8 cellular contexts compared by ENCODE assay signal in genomic region chr13:52348983-52349780, GRCh38. TPM values are rescaled to one million over a fixed set of nuclear protein-coding genes. Genes with fewer than 3 reads are reported as not detected.
DNase-seq lines count a peak whose midpoint lies in the region; ATAC-seq, FAIRE-seq and TF ChIP-seq lines count a peak whose summit lies in the region.
"Had no signal": no experiment of that assay in that cellular context is flagged by ENCODE, and none has a peak within 500 bp of the region (broad histone marks: within the 10 kb centered on the region; RNA-seq: fewer than 3 reads in every experiment).

No MANE protein-coding gene starts in this region.

- H3K4me1 ChIP-seq in astrocyte (ENCODE audit: insufficient read depth, low read length) = peaks cover 20% of the 10 kb centered on the region

- H3K9me3 ChIP-seq in astrocyte (ENCODE audit: insufficient read depth, low read depth, low read length) = no peaks in the 10 kb centered on the region

- ATAC-seq in omental fat pad (ENCODE audit: low FRiP score) (peak; percentile 70), GM18873 (IDR thresholded peaks at IDR 0.05; ENCODE audit: low FRiP score, unreplicated experiment) (no peak), HG03196 (IDR thresholded peaks at IDR 0.05; ENCODE audit: unreplicated experiment) (no peak)

- H3K4me3 Mint-ChIP-seq in HFFc6 (peak overlapping the region; percentile 47; the same call in 1 of the 2 replicates), astrocyte (ENCODE audit: unreplicated experiment) (no peak overlapping the region)

- peak overlapping the region; percentile 88 for H3K27ac Mint-ChIP-seq in HFFc6
- peak overlapping the region; percentile 92 for H3K27ac Mint-ChIP-seq in astrocyte (ENCODE audit: unreplicated experiment)

- H4K20me1 ChIP-seq in astrocyte (ENCODE audit: insufficient read depth, low read length) = no peaks in the 10 kb centered on the region

- peak; percentile 69 for FAIRE-seq in astrocyte (lab: Jason Lieb, UNC)
- FAIRE-seq: colon had no signal

- no peaks in the 10 kb centered on the region for H3K79me2 ChIP-seq in astrocyte (ENCODE audit: insufficient read depth, low read length)

- peak overlapping the region; percentile 38 for H3K9ac ChIP-seq in astrocyte (ENCODE audit: low read length)

- H3K4me3 ChIP-seq in astrocyte (ENCODE audit: insufficient read depth, low read depth, low read length) = no peak overlapping the region

- H3K27me3 Mint-ChIP-seq in HFFc6 (ENCODE audit: insufficient read depth) = no peaks in the 10 kb centered on the region; the same call in 1 of the 2 replicates
- H3K27me3 Mint-ChIP-seq in astrocyte (ENCODE audit: low read depth, unreplicated experiment) = no peaks in the 10 kb centered on the region

- H3K27ac ChIP-seq in astrocyte (ENCODE audit: low read depth, low read length) = peak overlapping the region; percentile 84

- H3K4me1 Mint-ChIP-seq in HFFc6 (ENCODE audit: low read depth) (peaks cover 85% of the 10 kb centered on the region), astrocyte (ENCODE audit: low read depth, unreplicated experiment) (peaks cover 41% of the 10 kb centered on the region)

- H3K9me3 Mint-ChIP-seq in HFFc6 (no peaks in the 10 kb centered on the region), astrocyte (ENCODE audit: unreplicated experiment) (no peaks in the 10 kb centered on the region)

- peak; percentile 82 for DNase-seq in Daoy (ENCODE audit: low read depth)
- DNase-seq in HFFc6 = peak; percentile 72
- DNase-seq in astrocyte (ENCODE audit: low read depth) = peak; percentile 90
- DNase-seq in omental fat pad (ENCODE audit: low spot score) = no peak
- no peak for DNase-seq in NOMO-1 treated with DMSO at 0.1 percent for 48 hours (lab: John Stamatoyannopoulos, UW; ENCODE audit: unreplicated experiment)

- H3K36me3 ChIP-seq in astrocyte (ENCODE audit: insufficient read depth, low read length) = no peaks in the 10 kb centered on the region

- H3K36me3 Mint-ChIP-seq in HFFc6 (ENCODE audit: low read depth) (no peaks in the 10 kb centered on the region), astrocyte (ENCODE audit: low read depth, unreplicated experiment) (no peaks in the 10 kb centered on the region)

- no peaks in the 10 kb centered on the region for H3K27me3 ChIP-seq in astrocyte (ENCODE audit: insufficient read depth, low read length)

- TF ChIP-seq CTCF in HFFc6 (IDR thresholded peaks at IDR 0.05) = no peak
- TF ChIP-seq CTCF in astrocyte (IDR thresholded peaks at IDR 0.05; ENCODE audit: insufficient read depth, low read depth, low read length) = no peak
- no peak for TF ChIP-seq CTCF in omental fat pad (IDR thresholded peaks at IDR 0.05)

- peak overlapping the region; percentile 32 for H3K4me2 ChIP-seq in astrocyte (ENCODE audit: low read length)

- H2AFZ ChIP-seq in astrocyte (ENCODE audit: low read depth, low read length) = peak overlapping the region; percentile 35

RNA-seq across cellular contexts. Expression of gene THSD1, which starts 56.8 kb away (rescaled TPM):
- total RNA-seq in Daoy (2014; rRNA removed; shearing (Covaris generic)) = 2.7 and 4.0 TPM in 2 replicates
- total RNA-seq in HFFc6 (2021; fragmentation: NEBNext Ultra II Directional; extraction: Animal tissue kit (Norgen Biotek cat#: 25700)) = 1 to 10 TPM; 2.6 to 6.1 (median 3.2) TPM
- 14.4 and 18.7 TPM in 2 replicates for total RNA-seq in astrocyte
- total RNA-seq in omental fat pad = 10 to 100 TPM in 1 of 4 donors, 1 to 10 TPM in 3; 2.8 to 21.6 (median 4.2) TPM

Comparison
In these comparisons a context has a peak if more than half of its experiments do, and no peak if none do; other contexts are left out.
1. DNase-seq: peak in Daoy (single experiment), HFFc6 (single experiment) and astrocyte (single experiment); none in omental fat pad (single experiment) and NOMO-1 treated with DMSO at 0.1 percent for 48 hours (single experiment).